Comparison of ENCODE assay signal across 20 cellular contexts in genomic region chr12:94183702-94184379, GRCh38.
"Had no signal": no experiment of that assay in that cellular context is flagged by ENCODE, and none has a peak within 500 bp of the region (broad histone marks: within the 10 kb centered on the region; RNA-seq: fewer than 3 reads in every experiment).

No MANE protein-coding gene starts in this region.

- H3K9me3 Mint-ChIP-seq: activated CD8-positive, alpha-beta T cell treated with anti-CD3 and anti-CD28 coated beads for 36 hours; activated naive CD8-positive, alpha-beta T cell treated with anti-CD3 and anti-CD28 coated beads, Interleukin-2, amount 50 U/mL, for 24 hours; natural killer cell treated with Interleukin-12 subunit alpha and Interleukin-12 subunit beta and Interleukin-15 and Interleukin-18, amount 100 ng/mL, for 72 hours had no signal

- H3K27me3 ChIP-seq: heart right ventricle, left lung, upper lobe of right lung had no signal

- ATAC-seq: activated CD8-positive, alpha-beta memory T cell treated with anti-CD3 and anti-CD28 coated beads, Interleukin-2, amount 10 ng/mL, durations not matched to agents 7 days and 5 days; activated CD8-positive, alpha-beta T cell treated with anti-CD3 and anti-CD28 coated beads for 36 hours; activated naive CD8-positive, alpha-beta T cell treated with anti-CD3 and anti-CD28 coated beads, Interleukin-2, amount 50 U/mL, for 24 hours; heart right ventricle; left lung; natural killer cell treated with Interleukin-12 subunit alpha and Interleukin-12 subunit beta and Interleukin-15 and Interleukin-18, amount 100 ng/mL, for 72 hours; stimulated activated naive CD8-positive, alpha-beta T cell treated with anti-CD3 and anti-CD28 coated beads, Interleukin-15, Interleukin-2, amounts not matched to agents 100 U/mL and 50 U/mL, for 24 hours; upper lobe of right lung had no signal

- H3K27ac Mint-ChIP-seq: activated CD8-positive, alpha-beta memory T cell treated with anti-CD3 and anti-CD28 coated beads, Interleukin-2, amount 10 ng/mL, durations not matched to agents 7 days and 5 days; activated CD8-positive, alpha-beta T cell treated with anti-CD3 and anti-CD28 coated beads for 36 hours; activated naive CD8-positive, alpha-beta T cell treated with anti-CD3 and anti-CD28 coated beads, Interleukin-2, amount 50 U/mL, for 24 hours; T-helper 1 cell treated with Interleukin-12 subunit alpha and Interleukin-12 subunit beta and Interleukin-4 antibody, amounts not matched to agents 30 μg/mL and 1 μg/mL, for 36 hours had no signal

- DNase-seq: activated CD4-positive, alpha-beta T cell treated with anti-CD3 and anti-CD28 coated beads for 48 hours; activated CD8-positive, alpha-beta memory T cell treated with anti-CD3 and anti-CD28 coated beads, Interleukin-2, amount 10 ng/mL, durations not matched to agents 7 days and 5 days; activated CD8-positive, alpha-beta T cell treated with anti-CD3 and anti-CD28 coated beads for 36 hours; activated effector memory CD4-positive, alpha-beta T cell treated with anti-CD3 and anti-CD28 coated beads, Interleukin-2, amount 50 U/mL, for 16 hours; activated naive CD4-positive, alpha-beta T cell treated with anti-CD3 and anti-CD28 coated beads, Interleukin-2, amount 50 U/mL, for 16 hours; activated naive CD8-positive, alpha-beta T cell treated with anti-CD3 and anti-CD28 coated beads, Interleukin-2, amount 50 U/mL, for 24 hours; activated T-cell treated with anti-CD3 and anti-CD28 coated beads for 4 hours; cerebellar nuclear complex; cortex of kidney; heart right ventricle; kidney; left lung; occipital lobe; stimulated activated CD4-positive, alpha-beta T cell treated with anti-CD3 and anti-CD28 coated beads, Interleukin-12 subunit alpha, Interleukin-12 subunit beta, amount 100 ng/mL, for 4 hours; stimulated activated CD4-positive, alpha-beta T cell treated with anti-CD3 and anti-CD28 coated beads, Interleukin-4, amount 100 ng/mL, for 4 hours; stimulated activated naive CD8-positive, alpha-beta T cell treated with anti-CD3 and anti-CD28 coated beads, Interleukin-15, Interleukin-2, amounts not matched to agents 100 U/mL and 50 U/mL, for 24 hours; upper lobe of right lung had no signal

- H3K4me1 ChIP-seq: prostate gland, upper lobe of right lung had no signal

- H3K36me3 ChIP-seq: prostate gland, upper lobe of right lung had no signal

- H3K9me3 ChIP-seq: heart right ventricle, left lung, prostate gland, upper lobe of right lung had no signal

- H3K27me3 Mint-ChIP-seq: activated CD8-positive, alpha-beta memory T cell treated with anti-CD3 and anti-CD28 coated beads, Interleukin-2, amount 10 ng/mL, durations not matched to agents 7 days and 5 days; activated CD8-positive, alpha-beta T cell treated with anti-CD3 and anti-CD28 coated beads for 36 hours; activated naive CD8-positive, alpha-beta T cell treated with anti-CD3 and anti-CD28 coated beads, Interleukin-2, amount 50 U/mL, for 24 hours; natural killer cell treated with Interleukin-12 subunit alpha and Interleukin-12 subunit beta and Interleukin-15 and Interleukin-18, amount 100 ng/mL, for 72 hours had no signal

- H3K4me3 Mint-ChIP-seq: activated CD8-positive, alpha-beta memory T cell treated with anti-CD3 and anti-CD28 coated beads, Interleukin-2, amount 10 ng/mL, durations not matched to agents 7 days and 5 days; activated CD8-positive, alpha-beta T cell treated with anti-CD3 and anti-CD28 coated beads for 36 hours; activated naive CD8-positive, alpha-beta T cell treated with anti-CD3 and anti-CD28 coated beads, Interleukin-2, amount 50 U/mL, for 24 hours; natural killer cell treated with Interleukin-12 subunit alpha and Interleukin-12 subunit beta and Interleukin-15 and Interleukin-18, amount 100 ng/mL, for 72 hours; T-helper 1 cell treated with Interleukin-12 subunit alpha and Interleukin-12 subunit beta and Interleukin-4 antibody, amounts not matched to agents 30 μg/mL and 1 μg/mL, for 36 hours had no signal

- H3K27ac ChIP-seq: heart right ventricle, left lung, prostate gland, upper lobe of right lung had no signal

- H3K4me3 ChIP-seq: heart right ventricle, left lung, prostate gland, upper lobe of right lung had no signal
